15 cellular contexts compared by ENCODE assay signal in genomic region chr20:41862476-41862875, GRCh38.
DNase-seq lines count a peak whose midpoint lies in the region; ATAC-seq, FAIRE-seq and TF ChIP-seq lines count a peak whose summit lies in the region.
"Had no signal": no experiment of that assay in that cellular context is flagged by ENCODE, and none has a peak within 500 bp of the region (broad histone marks: within the 10 kb centered on the region; RNA-seq: fewer than 3 reads in every experiment).

No MANE protein-coding gene starts in this region.

- H3K9me3 ChIP-seq in neural cell (ENCODE audit: low read length): peaks cover 3% of the 10 kb centered on the region
- no peaks in the 10 kb centered on the region for H3K9me3 ChIP-seq in hepatocyte (ENCODE audit: low read depth)

- TF ChIP-seq EP300 in neural cell (conservative IDR thresholded peaks at IDR 0.05; ENCODE audit: poor library complexity, severe bottlenecking): no peak

- H3K27me3 ChIP-seq in bronchial epithelial cell (ENCODE audit: control insufficient read depth, insufficient read depth, low read length) (no peaks in the 10 kb centered on the region), neural cell (ENCODE audit: insufficient read depth, low read depth, low read length) (no peaks in the 10 kb centered on the region), hepatocyte (no peaks in the 10 kb centered on the region)

- no peaks in the 10 kb centered on the region for H3K4me1 ChIP-seq in hepatocyte (ENCODE audit: insufficient read depth)

- peak; percentile 23 for FAIRE-seq in bronchial epithelial cell (lab: Jason Lieb, UNC)

- H3K27ac ChIP-seq in neural cell (ENCODE audit: low read length): peak overlapping the region; percentile 79
- no peak overlapping the region for H3K27ac ChIP-seq in hepatocyte

- no peak overlapping the region for H2AFZ ChIP-seq in neural cell (ENCODE audit: low read depth, low read length)
- H2AFZ ChIP-seq in hepatocyte: no peak overlapping the region
- H2AFZ ChIP-seq: GM23338 had no signal

- no peak for TF ChIP-seq CTCF in bronchial epithelial cell (IDR thresholded peaks at IDR 0.05; ENCODE audit: insufficient read depth, low read length, severe bottlenecking)
- TF ChIP-seq CTCF in neural cell (IDR thresholded peaks at IDR 0.05; ENCODE audit: poor library complexity, severe bottlenecking): no peak
- no peak for TF ChIP-seq CTCF in hepatocyte (IDR thresholded peaks at IDR 0.05; ENCODE audit: poor library complexity)

- no peaks in the 10 kb centered on the region for H3K36me3 ChIP-seq in bronchial epithelial cell (ENCODE audit: control insufficient read depth, insufficient read depth, low read length)
- H3K36me3 ChIP-seq in neural cell (ENCODE audit: insufficient read depth, low read length): no peaks in the 10 kb centered on the region
- H3K36me3 ChIP-seq in hepatocyte (replicated peaks; ENCODE audit: insufficient read depth, low read depth): no peaks in the 10 kb centered on the region

- no peak overlapping the region for H3K4me2 ChIP-seq in neural cell (ENCODE audit: low read length)
- no peak overlapping the region for H3K4me2 ChIP-seq in hepatocyte
- H3K4me2 ChIP-seq: GM23338 had no signal

- ATAC-seq in activated T-cell treated with anti-CD3 and anti-CD28 coated beads, Interleukin-2, amount 50 U/mL, for 4 hours: no peak
- ATAC-seq: GM23338 had no signal

- no peaks in the 10 kb centered on the region for H3K79me2 ChIP-seq in neural cell (replicated peaks; ENCODE audit: insufficient read depth, low read length)
- H3K79me2 ChIP-seq in hepatocyte: no peaks in the 10 kb centered on the region

- no peaks in the 10 kb centered on the region for H4K20me1 ChIP-seq in neural cell (ENCODE audit: insufficient read depth)
- H4K20me1 ChIP-seq in hepatocyte (ENCODE audit: insufficient read depth, poor library complexity, severe bottlenecking): no peaks in the 10 kb centered on the region

- DNase-seq in HT1080 (ENCODE audit: low read depth) (peak; percentile 44), SW480 (ENCODE audit: low spot score) (peak; percentile 21), bronchial epithelial cell (ENCODE audit: low read depth) (peak; percentile 16), hepatocyte (ENCODE audit: low spot score) (no peak), NCI-H2081 treated with DMSO at 0.1 percent for 48 hours (lab: John Stamatoyannopoulos, UW) (no peak), AML-193 (lab: John Stamatoyannopoulos, UW) (no peak)
- no peak for DNase-seq in activated T-cell treated with anti-CD3 and anti-CD28 coated beads, Interleukin-2, amount 50 U/mL, for 4 hours
- DNase-seq: ACHN; C1 segment of cervical spinal cord; Calu3; CD4-positive, alpha-beta T cell; DMS 273 treated with DMSO at 0.1 percent for 48 hours had no signal

- no peaks in the 10 kb centered on the region for H3F3A ChIP-seq in neural cell (ENCODE audit: insufficient read depth, low read length, poor library complexity, severe bottlenecking)

- 87% methylated on average over 4 of the region's 4 CpGs for WGBS in hepatocyte (ENCODE audit: low lambda C conversion rate, missing lambda C conversion rate)

- H3K27me3 Mint-ChIP-seq in activated T-cell treated with anti-CD3 and anti-CD28 coated beads, Interleukin-2, amount 50 U/mL, for 4 hours (ENCODE audit: low read depth): peaks cover 2% of the 10 kb centered on the region
- H3K27me3 Mint-ChIP-seq: B cell had no signal

- H3K9me2 ChIP-seq in neural cell (ENCODE audit: insufficient read depth, low read length) (no peaks in the 10 kb centered on the region), hepatocyte (replicated peaks; ENCODE audit: insufficient read depth) (no peaks in the 10 kb centered on the region)

- H3K36me3 Mint-ChIP-seq in activated T-cell treated with anti-CD3 and anti-CD28 coated beads, Interleukin-2, amount 50 U/mL, for 4 hours (ENCODE audit: insufficient read depth): no peaks in the 10 kb centered on the region

- peaks cover 1% of the 10 kb centered on the region for H3K9me3 Mint-ChIP-seq in activated T-cell treated with anti-CD3 and anti-CD28 coated beads, Interleukin-2, amount 50 U/mL, for 4 hours

- no peak overlapping the region for H3K4me3 Mint-ChIP-seq in activated T-cell treated with anti-CD3 and anti-CD28 coated beads, Interleukin-2, amount 50 U/mL, for 4 hours
- H3K4me3 Mint-ChIP-seq: B cell; CD4-positive, alpha-beta T cell; GM23338 had no signal

- no peak for TF ChIP-seq RAD21 in neural cell (conservative IDR thresholded peaks at IDR 0.05)

- H3K9ac ChIP-seq in neural cell (ENCODE audit: low read length): no peak overlapping the region

- no peaks in the 10 kb centered on the region for H3K4me1 Mint-ChIP-seq in activated T-cell treated with anti-CD3 and anti-CD28 coated beads, Interleukin-2, amount 50 U/mL, for 4 hours (ENCODE audit: low read depth)
- H3K4me1 Mint-ChIP-seq: B cell, GM23338 had no signal

- H3K4me3 ChIP-seq in bronchial epithelial cell (ENCODE audit: low read depth, low read length): no peak overlapping the region
- H3K4me3 ChIP-seq in neural cell (ENCODE audit: low read length): peak overlapping the region; percentile 39
- H3K4me3 ChIP-seq in hepatocyte: no peak overlapping the region
- H3K4me3 ChIP-seq: GM23338 had no signal

TF ChIP-seq in neural cell, 6 proteins besides CTCF, POLR2A, EP300 and RAD21:
- TF ChIP-seq EZH2 (IDR thresholded peaks at IDR 0.05; ENCODE audit: borderline replicate concordance, insufficient read depth, low read length, poor library complexity, severe bottlenecking) (no peak), TAF1 (IDR thresholded peaks at IDR 0.05; ENCODE audit: low read depth) (no peak), MXI1 (conservative IDR thresholded peaks at IDR 0.05; ENCODE audit: poor library complexity, severe bottlenecking) (no peak), POLR2AphosphoS5 (IDR thresholded peaks at IDR 0.05) (no peak)

Comparison
In these comparisons a context has a peak if more than half of its experiments do, and no peak if none do; other contexts are left out.
1. DNase-seq: peak in HT1080 (single experiment), SW480 (single experiment) and bronchial epithelial cell (single experiment); none in hepatocyte (single experiment), NCI-H2081 treated with DMSO at 0.1 percent for 48 hours (single experiment), AML-193 (0 of 2) and activated T-cell treated with anti-CD3 and anti-CD28 coated beads, Interleukin-2, amount 50 U/mL, for 4 hours (single experiment).